In the genomic region with DNA sequence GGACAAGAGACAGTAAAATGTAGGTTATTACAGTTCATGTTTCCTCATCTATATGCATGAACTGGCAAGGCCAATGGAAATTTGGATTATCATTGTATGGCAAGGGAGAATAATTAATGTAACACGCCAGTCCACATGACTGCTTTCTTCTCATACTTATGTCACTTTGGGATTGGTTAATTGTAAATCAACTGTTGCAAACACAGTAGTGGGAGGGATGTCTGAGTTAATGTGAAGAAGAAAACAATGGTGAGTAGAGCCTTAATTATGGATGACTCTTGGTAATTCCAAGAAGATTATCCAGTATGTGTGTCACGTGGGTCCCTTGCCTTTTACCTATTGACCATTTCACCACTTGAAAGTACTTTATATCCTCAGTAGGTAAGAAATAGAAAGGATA, we compare ENCODE assay signal across 37 cellular contexts. TPM values are rescaled to one million over a fixed set of nuclear protein-coding genes. Genes with fewer than 3 reads are reported as not detected.
"Had no signal": no experiment of that assay in that cellular context is flagged by ENCODE, and none has a peak within 500 bp of the region (broad histone marks: within the 10 kb centered on the region; RNA-seq: fewer than 3 reads in every experiment).

No MANE protein-coding gene starts in this region.

- DNase-seq: activated CD4-positive, alpha-beta memory T cell treated with anti-CD3 and anti-CD28 coated beads for 36 hours; activated CD4-positive, alpha-beta T cell treated with anti-CD3 and anti-CD28 coated beads, Interleukin-2, amount 10 ng/mL, durations not matched to agents 24 days and 14 days; activated CD4-positive, CD25-positive, alpha-beta regulatory T cell treated with anti-CD3 and anti-CD28 coated beads, Interleukin-2, amount 50 U/mL, for 72 hours; activated CD8-positive, alpha-beta memory T cell treated with anti-CD3 and anti-CD28 coated beads, Interleukin-2, amount 50 U/mL, for 4 hours; activated effector memory CD4-positive, alpha-beta T cell treated with anti-CD3 and anti-CD28 coated beads, Interleukin-2, amount 50 U/mL, for 16 hours; activated naive CD4-positive, alpha-beta T cell treated with anti-CD3 and anti-CD28 coated beads for 36 hours; activated naive CD8-positive, alpha-beta T cell treated with anti-CD3 and anti-CD28 coated beads for 36 hours; activated T-cell treated with anti-CD3 and anti-CD28 coated beads, Interleukin-2, amount 50 U/mL, for 1 hour; adrenal gland; brain microvascular endothelial cell; cortex of kidney; effector memory CD8-positive, alpha-beta T cell; esophagus squamous epithelium; foreskin melanocyte; heart right ventricle; kidney glomerular epithelial cell; left lung; lower lobe of right lung; mesenchymal stem cell; naive thymus-derived CD8-positive, alpha-beta T cell; nucleus accumbens; right cardiac atrium; stimulated activated CD4-positive, alpha-beta T cell treated with anti-CD3 and anti-CD28 coated beads, Interleukin-2, amount 100 ng/mL, for 48 hours; stimulated activated naive CD4-positive, alpha-beta T cell treated with Interleukin-2 at 50 U/mL for 16 hours; T-helper 17 cell; T1000 had no signal

- H3K27me3 ChIP-seq: adrenal gland, ascending aorta, brain microvascular endothelial cell, esophagus squamous epithelium, tibial nerve had no signal

- H3K36me3 ChIP-seq: adrenal gland, ascending aorta, brain microvascular endothelial cell, esophagus squamous epithelium, heart right ventricle, left lung, lower lobe of right lung, tibial nerve had no signal

- H3K4me1 ChIP-seq: adrenal gland, ascending aorta, heart right ventricle, left lung, lower lobe of right lung, parathyroid adenoma, tibial nerve had no signal

- H3K4me3 ChIP-seq: adrenal gland, ascending aorta, esophagus squamous epithelium, heart right ventricle, left lung, lower lobe of right lung, tibial nerve had no signal

- H3K9me3 ChIP-seq: adrenal gland, ascending aorta, esophagus squamous epithelium, left lung, lower lobe of right lung, tibial nerve had no signal

- ATAC-seq: effector memory CD8-positive, alpha-beta T cell; heart right ventricle; left lung; lower lobe of right lung; naive thymus-derived CD8-positive, alpha-beta T cell; right cardiac atrium; T-helper 17 cell had no signal

- H3K27ac ChIP-seq: adrenal gland, ascending aorta, brain microvascular endothelial cell, heart right ventricle, left lung, lower lobe of right lung, parathyroid adenoma, tibial nerve had no signal

RNA-seq across cellular contexts. Expression of gene SERPINB7, which starts 1.6 kb away (rescaled TPM):
- total RNA-seq: activated CD4-positive, alpha-beta memory T cell treated with anti-CD3 and anti-CD28 coated beads for 36 hours; activated CD4-positive, alpha-beta T cell treated with anti-CD3 and anti-CD28 coated beads, Interleukin-2, amount 10 ng/mL, durations not matched to agents 24 days and 14 days; activated CD8-positive, alpha-beta memory T cell treated with anti-CD3 and anti-CD28 coated beads for 36 hours; activated naive CD4-positive, alpha-beta T cell treated with anti-CD3 and anti-CD28 coated beads for 36 hours; activated naive CD8-positive, alpha-beta T cell treated with anti-CD3 and anti-CD28 coated beads for 36 hours; activated T-helper 1 cell treated with anti-CD3 and anti-CD28 coated beads, Interleukin-12 subunit alpha, Interleukin-12 subunit beta, Interleukin-2, Interleukin-4 antibody, amounts not matched to agents 30 ng/mL and 10 ng/mL and 1 ng/mL, durations not matched to agents 14 hours and 24 hours and 36 hours; ascending aorta; cardiac septum; chondrocyte; heart right ventricle; lower lobe of right lung; naive thymus-derived CD8-positive, alpha-beta T cell; neural crest cell; pulmonary artery endothelial cell; right cardiac atrium; T-helper 17 cell; temporal lobe; tibial nerve; ureter had no signal
